Comparison of ENCODE assay signal across 14 cellular contexts in the genomic region with DNA sequence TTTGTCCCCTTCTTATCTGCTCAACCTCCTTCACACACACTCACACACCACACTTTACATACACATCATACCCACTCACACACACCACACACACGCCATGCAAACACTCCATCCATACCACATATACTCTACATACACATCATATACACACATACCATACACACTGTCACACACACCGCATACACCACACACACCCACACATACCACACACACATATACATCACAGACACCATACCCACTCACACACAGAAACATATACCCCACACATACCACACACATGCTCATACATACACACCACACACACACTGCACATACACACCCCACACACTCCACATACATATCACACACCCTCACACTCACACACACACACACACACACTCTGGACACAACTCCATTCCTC. TPM values are rescaled to one million over a fixed set of nuclear protein-coding genes. Genes with fewer than 3 reads are reported as not detected.
A peak's percentile ranks its signal among the peaks of the same experiment; 100 is the strongest.
DNase-seq lines count a peak whose midpoint lies in the region; ATAC-seq and TF ChIP-seq lines count a peak whose summit lies in the region.
"Had no signal": no experiment of that assay in that cellular context is flagged by ENCODE, and none has a peak within 500 bp of the region (broad histone marks: within the 10 kb centered on the region; RNA-seq: fewer than 3 reads in every experiment).

No MANE protein-coding gene starts in this region.

- no peak for ATAC-seq in stimulated activated memory B cell treated with anti-CD40 and anti-IgM and Interleukin-4, amounts not matched to agents 10 μg/mL and 1 μg/mL and 100 μg/mL, for 72 hours
- ATAC-seq in CD8-positive, alpha-beta T cell = no peak
- no peak for ATAC-seq in GM18868 (IDR thresholded peaks at IDR 0.05; ENCODE audit: unreplicated experiment)
- ATAC-seq: A549 had no signal

- H3K4me3 ChIP-seq in HEK293 (ENCODE audit: low read depth, low read length) (no peak overlapping the region), PC-9 (no peak overlapping the region), esophagus (ENCODE audit: low read depth in 1 of 2, low read length in 2 of 2) (no peak overlapping the region), skin epidermis (no peak overlapping the region)
- no peak overlapping the region for H3K4me3 ChIP-seq in CD8-positive, alpha-beta T cell (ENCODE audit: low read depth, low read length)
- H3K4me3 ChIP-seq: A549, GM23248 had no signal

- POLR2A ChIA-PET in HEK293 (lab: Yijun Ruan, JAX) = no interaction called here
- POLR2A ChIA-PET in PC-9 (lab: Charles Lee; ENCODE audit: unreplicated experiment) = no interaction called here
- POLR2A ChIA-PET in CD8-positive, alpha-beta T cell (lab: Charles Lee) = no interaction called here

- no peaks in the 10 kb centered on the region for H3K9me3 ChIP-seq in HEK293 (ENCODE audit: control insufficient read depth, insufficient read depth, low read depth, low read length)
- peaks cover 19% of the 10 kb centered on the region for H3K9me3 ChIP-seq in PC-9 (ENCODE audit: insufficient read depth, low read depth)
- no peaks in the 10 kb centered on the region for H3K9me3 ChIP-seq in esophagus (ENCODE audit: control insufficient read depth in 2 of 2, insufficient read depth in 1 of 2, low read depth in 1 of 2, low read length in 1 of 2)
- H3K9me3 ChIP-seq in CD8-positive, alpha-beta T cell (ENCODE audit: low read length) = no peaks in the 10 kb centered on the region
- H3K9me3 ChIP-seq: A549 had no signal

- H3K27me3 Mint-ChIP-seq in stimulated activated memory B cell treated with anti-CD40 and anti-IgM and Interleukin-4, amounts not matched to agents 10 μg/mL and 1 μg/mL and 100 μg/mL, for 72 hours = peaks cover 10% of the 10 kb centered on the region
- peaks cover 7% of the 10 kb centered on the region for H3K27me3 Mint-ChIP-seq in CD8-positive, alpha-beta T cell (ENCODE audit: low read depth)

- H3K79me2 ChIP-seq in PC-9 (ENCODE audit: low read depth) = no peaks in the 10 kb centered on the region

- BruUV-seq in PC-9 (replicated peaks; lab: Mats Ljungman, UMichigan) = no TSS peak

- H2AFZ ChIP-seq in PC-9 = no peak overlapping the region
- H2AFZ ChIP-seq: GM23248 had no signal

- H3F3A ChIP-seq in PC-9 (ENCODE audit: insufficient read depth, low read depth) = peaks cover 19% of the 10 kb centered on the region

- H3K4me3 Mint-ChIP-seq in stimulated activated memory B cell treated with anti-CD40 and anti-IgM and Interleukin-4, amounts not matched to agents 10 μg/mL and 1 μg/mL and 100 μg/mL, for 72 hours = no peak overlapping the region
- no peak overlapping the region for H3K4me3 Mint-ChIP-seq in CD8-positive, alpha-beta T cell

- H3K4me1 ChIP-seq in HEK293 (ENCODE audit: control insufficient read depth, insufficient read depth, low read length) = no peaks in the 10 kb centered on the region
- H3K4me1 ChIP-seq in PC-9 (replicated peaks; ENCODE audit: insufficient read depth) = peaks cover 35% of the 10 kb centered on the region
- H3K4me1 ChIP-seq in esophagus (ENCODE audit: control insufficient read depth in 2 of 2, insufficient read depth in 2 of 2, low read length in 1 of 2) = peaks cover 0 to 10% of the 10 kb centered on the region in 2 donors
- H3K4me1 ChIP-seq in CD8-positive, alpha-beta T cell (ENCODE audit: insufficient read depth, low read length) = no peaks in the 10 kb centered on the region
- H3K4me1 ChIP-seq: A549 had no signal

- no peaks in the 10 kb centered on the region for H4K20me1 ChIP-seq in PC-9 (ENCODE audit: insufficient read depth)

- TF ChIP-seq CTCF in HEK293 (tag by site-specific recombination; IDR thresholded peaks at IDR 0.05) (no peak), PC-9 (conservative IDR thresholded peaks at IDR 0.05) (no peak)
- no peak for TF ChIP-seq CTCF in CD8-positive, alpha-beta T cell (IDR thresholded peaks at IDR 0.05)

- no peaks in the 10 kb centered on the region for H3K27me3 ChIP-seq in PC-9 (ENCODE audit: insufficient read depth, low read depth)
- H3K27me3 ChIP-seq in esophagus (ENCODE audit: control insufficient read depth in 1 of 2, insufficient read depth in 2 of 2, low read length in 2 of 2) = no peaks in the 10 kb centered on the region
- H3K27me3 ChIP-seq in CD8-positive, alpha-beta T cell (ENCODE audit: insufficient read depth, low read length) = no peaks in the 10 kb centered on the region

- peaks cover 4% of the 10 kb centered on the region for H3K9me3 Mint-ChIP-seq in stimulated activated memory B cell treated with anti-CD40 and anti-IgM and Interleukin-4, amounts not matched to agents 10 μg/mL and 1 μg/mL and 100 μg/mL, for 72 hours
- no peaks in the 10 kb centered on the region for H3K9me3 Mint-ChIP-seq in CD8-positive, alpha-beta T cell

- CTCF ChIA-PET in HEK293 (lab: Yijun Ruan, JAX) = no interaction called here
- CTCF ChIA-PET in PC-9 (lab: Charles Lee) = no interaction called here
- CTCF ChIA-PET in CD8-positive, alpha-beta T cell (lab: Charles Lee) = no interaction called here

- H3K27ac Mint-ChIP-seq in stimulated activated memory B cell treated with anti-CD40 and anti-IgM and Interleukin-4, amounts not matched to agents 10 μg/mL and 1 μg/mL and 100 μg/mL, for 72 hours = no peak overlapping the region
- H3K27ac Mint-ChIP-seq in CD8-positive, alpha-beta T cell = no peak overlapping the region

- no peaks in the 10 kb centered on the region for H3K36me3 ChIP-seq in HEK293 (ENCODE audit: control insufficient read depth in 2 of 2, insufficient read depth in 1 of 2, low read length in 2 of 2)
- no peaks in the 10 kb centered on the region for H3K36me3 ChIP-seq in PC-9 (ENCODE audit: low read depth)
- no peaks in the 10 kb centered on the region for H3K36me3 ChIP-seq in esophagus (ENCODE audit: control insufficient read depth in 2 of 2, insufficient read depth in 2 of 2, low read length in 1 of 2)
- H3K36me3 ChIP-seq in CD8-positive, alpha-beta T cell (ENCODE audit: insufficient read depth, low read length) = no peaks in the 10 kb centered on the region

- 93 to 94% methylated on average over 2 of the region's 2 CpGs for WGBS in esophagus, 2 donors

- no peak for DNase-seq in PC-9
- no peak for DNase-seq in CD8-positive, alpha-beta T cell
- DNase-seq in NCI-H446 treated with DMSO at 0.1 percent for 48 hours (lab: John Stamatoyannopoulos, UW) = no peak
- DNase-seq: DMS53, GF-D8, GM23248, H7, KBM-7 had no signal

- no peaks in the 10 kb centered on the region for H3K9me2 ChIP-seq in PC-9 (ENCODE audit: insufficient read depth)

- no peaks in the 10 kb centered on the region for H3K4me1 Mint-ChIP-seq in stimulated activated memory B cell treated with anti-CD40 and anti-IgM and Interleukin-4, amounts not matched to agents 10 μg/mL and 1 μg/mL and 100 μg/mL, for 72 hours
- no peaks in the 10 kb centered on the region for H3K4me1 Mint-ChIP-seq in CD8-positive, alpha-beta T cell (ENCODE audit: low read depth)

- H3K36me3 Mint-ChIP-seq in stimulated activated memory B cell treated with anti-CD40 and anti-IgM and Interleukin-4, amounts not matched to agents 10 μg/mL and 1 μg/mL and 100 μg/mL, for 72 hours = no peaks in the 10 kb centered on the region
- no peaks in the 10 kb centered on the region for H3K36me3 Mint-ChIP-seq in CD8-positive, alpha-beta T cell

- intact Hi-C loops in PC-9 (cut with micrococcal nuclease; ENCODE audit: unreplicated experiment) = no loop called here
- intact Hi-C loops in CD8-positive, alpha-beta T cell (cut with DNase I, micrococcal nuclease) = no loop called here

- no peak overlapping the region for H3K4me2 ChIP-seq in PC-9
- H3K4me2 ChIP-seq: A549 had no signal

- no peak overlapping the region for H3K27ac ChIP-seq in HEK293 (ENCODE audit: extremely low read depth, low read depth, low read length)
- peak overlapping the region; percentile 65; the same call in 1 of the 2 replicates for H3K27ac ChIP-seq in PC-9
- peak overlapping the region; percentile 66 to 71 for H3K27ac ChIP-seq in esophagus (ENCODE audit: low read depth in 2 of 2, low read length in 1 of 2)
- peak overlapping the region in 12 of 21 experiments; percentile 2 to 63 (median 38) for H3K27ac ChIP-seq in skin epidermis
- no peak overlapping the region for H3K27ac ChIP-seq in CD8-positive, alpha-beta T cell (ENCODE audit: low read depth, low read length)
- H3K27ac ChIP-seq: A549, GM23248 had no signal

TF ChIP-seq in HEK293, 187 proteins besides CTCF, POLR2A, EP300 and RAD21 (continues in another document):
- no peak for TF ChIP-seq ZNF692 (tag by site-specific recombination; IDR thresholded peaks at IDR 0.05)
- no peak for TF ChIP-seq ZSCAN18 (tag by site-specific recombination; IDR thresholded peaks at IDR 0.05)
- TF ChIP-seq OVOL3 (tag by site-specific recombination; IDR thresholded peaks at IDR 0.05) = no peak
- TF ChIP-seq ZNF544 (tag by site-specific recombination; IDR thresholded peaks at IDR 0.05) = 0 out of 2 replicates have a peak, but pooled peaks have one; percentile 68

RNA-seq across cellular contexts. Expression of gene ACP3, which starts 54.3 kb away (rescaled TPM):
- 1.5 and 3.5 TPM in 2 replicates for total RNA-seq in PC-9 (2021)
- polyA plus RNA-seq in esophagus = 10 to 100 TPM; 22.5 to 48.4 TPM
- total RNA-seq in CD8-positive, alpha-beta T cell = not detected

Comparison
In these comparisons a context has a peak if more than half of its experiments do, and no peak if none do; other contexts are left out.
1. H3K27ac ChIP-seq: peak in PC-9 (single experiment), esophagus (2 of 2) and skin epidermis (12 of 21); none in HEK293 (single experiment) and CD8-positive, alpha-beta T cell (single experiment).